1 cellular context compared by ENCODE assay signal in the genomic region with DNA sequence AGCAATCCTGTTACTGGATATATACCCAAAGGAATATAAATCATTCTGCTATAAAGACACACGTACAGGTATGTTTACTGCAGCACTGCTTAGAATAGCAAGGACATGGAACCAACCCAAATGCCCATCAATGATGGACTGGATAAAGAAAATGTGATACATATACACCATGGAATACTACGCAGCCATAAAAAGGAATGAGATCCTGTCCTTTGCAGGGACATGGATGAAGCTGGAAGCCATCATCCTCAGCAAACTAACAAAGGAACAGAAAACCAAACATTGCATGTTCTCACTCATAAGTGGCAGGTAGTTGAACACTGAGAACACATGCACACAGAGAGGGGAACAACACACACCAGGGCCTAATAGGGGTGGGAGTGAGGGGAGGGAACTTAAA. TPM values are rescaled to one million over a fixed set of nuclear protein-coding genes. Genes with fewer than 3 reads are reported as not detected.
"Had no signal": no experiment of that assay in that cellular context is flagged by ENCODE, and none has a peak within 500 bp of the region (broad histone marks: within the 10 kb centered on the region; RNA-seq: fewer than 3 reads in every experiment).

No MANE protein-coding gene starts in this region.

RNA-seq across cellular contexts. Expression of gene NAT8L, which starts 55.8 kb away (rescaled TPM):
- total RNA-seq: GM23248 had no signal
